11 cellular contexts compared by ENCODE assay signal in genomic region chr2:222693413-222693812, GRCh38. TPM values are rescaled to one million over a fixed set of nuclear protein-coding genes. Genes with fewer than 3 reads are reported as not detected.
"Had no signal": no experiment of that assay in that cellular context is flagged by ENCODE, and none has a peak within 500 bp of the region (broad histone marks: within the 10 kb centered on the region; RNA-seq: fewer than 3 reads in every experiment).

No MANE protein-coding gene starts in this region.

RNA-seq across cellular contexts. Expression of gene MOGAT1, which starts 22.0 kb away (rescaled TPM):
- total RNA-seq: suprapubic skin, temporal lobe, testis, thoracic aorta, thyroid gland, tibial nerve, ureter, urinary bladder, uterus, vagina had no signal
- polyA plus RNA-seq: thymus, urinary bladder had no signal
